In the genomic region with DNA sequence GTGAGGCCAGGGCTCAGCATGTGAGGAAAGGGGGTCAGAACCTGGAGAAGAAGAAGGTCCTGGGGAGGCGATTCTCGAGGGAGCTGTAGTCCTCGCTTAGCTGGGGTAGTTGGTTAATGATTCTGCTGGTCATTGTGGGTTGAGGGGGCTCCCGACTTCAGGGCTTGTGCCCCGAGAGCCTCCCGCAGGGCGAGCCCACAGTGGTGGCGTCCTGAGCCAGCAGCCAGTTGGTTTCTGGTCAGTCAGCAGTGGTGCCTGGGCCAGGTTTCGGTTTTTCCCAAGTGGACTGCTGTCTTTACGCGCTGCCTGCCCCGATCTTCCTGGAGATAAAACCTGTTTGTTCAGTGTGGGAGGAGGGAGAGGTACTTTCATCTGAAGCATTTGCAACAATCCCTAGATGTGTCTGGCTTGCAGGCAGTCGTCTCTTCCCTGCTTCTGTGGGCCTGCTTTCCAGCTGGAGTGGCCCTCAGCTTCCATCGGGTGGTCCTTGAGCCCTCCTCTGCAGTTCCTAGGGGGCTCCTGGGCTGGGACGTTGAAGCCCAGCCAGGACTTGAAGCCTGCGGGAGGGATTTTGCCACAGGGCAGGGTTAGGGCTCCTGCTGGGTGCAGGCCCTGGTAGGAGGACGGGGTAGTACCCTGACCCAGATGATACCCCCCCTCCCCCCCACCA, we compare ENCODE assay signal across 8 cellular contexts. TPM values are rescaled to one million over a fixed set of nuclear protein-coding genes. Genes with fewer than 3 reads are reported as not detected.
DNase-seq lines count a peak whose midpoint lies in the region; ATAC-seq and TF ChIP-seq lines count a peak whose summit lies in the region.

No MANE protein-coding gene starts in this region.

- no peaks in the 10 kb centered on the region for H3K27me3 ChIP-seq in sigmoid colon

- peaks cover 7 to 30% (median 16%) of the 10 kb centered on the region in 4 donors for H3K36me3 ChIP-seq in sigmoid colon

- peaks cover 42 to 60% (median 52%) of the 10 kb centered on the region in 3 donors for H3K4me1 Mint-ChIP-seq in T-cell

- WGBS in sigmoid colon, 2 donors = 11 to 48% methylated on average over 17 of the region's 17 CpGs
- WGBS in lower leg skin, 2 donors = 24 to 27% methylated on average over 14 to 15 of the region's 17 CpGs

- H3K9me3 ChIP-seq in sigmoid colon = no peaks in the 10 kb centered on the region

- no peaks in the 10 kb centered on the region for H3K27me3 Mint-ChIP-seq in T-cell

- peak overlapping the region; percentile 70 to 100 (median 97) for H3K27ac ChIP-seq in sigmoid colon

- peak overlapping the region; percentile 80 to 94 (median 89) for H3K4me3 Mint-ChIP-seq in T-cell

- CTCF ChIA-PET in T-cell (lab: Charles Lee) = no interaction called here

- H3K4me3 ChIP-seq in GM12864 (ENCODE audit: low read depth, low read length) (peak overlapping the region; percentile 99; the same call in 1 of the 2 replicates), foreskin fibroblast (ENCODE audit: low read depth in 1 of 2, low read length in 2 of 2) (peak overlapping the region; percentile 29 to 95), sigmoid colon (peak overlapping the region in 3 of 4 donors; percentile 16 to 34 (median 26)), lower leg skin (ENCODE audit: low read depth, poor library complexity, severe bottlenecking) (no peak overlapping the region)

- peaks cover 0 to 70% (median 66%) of the 10 kb centered on the region in 4 donors for H3K4me1 ChIP-seq in sigmoid colon

- peak overlapping the region; percentile 94 to 96 for H3K27ac Mint-ChIP-seq in T-cell

- TF ChIP-seq CTCF in GM12864 (IDR thresholded peaks at IDR 0.05; ENCODE audit: low read depth, low read length, missing control alignments) = no peak
- TF ChIP-seq CTCF in foreskin fibroblast (IDR thresholded peaks at IDR 0.05; ENCODE audit: low read depth, low read length) = no peak
- TF ChIP-seq CTCF in sigmoid colon (IDR thresholded peaks at IDR 0.05) = no peak
- TF ChIP-seq CTCF in lower leg skin (IDR thresholded peaks at IDR 0.05) = no peak

- H3K9me3 Mint-ChIP-seq in T-cell = no peaks in the 10 kb centered on the region

- ATAC-seq in T-cell (replicated peaks in 1 of 4) (no peak), GM18909 (IDR thresholded peaks at IDR 0.05; ENCODE audit: poor library complexity, unreplicated experiment) (no peak)

- no peak for DNase-seq in GM12864 (ENCODE audit: low read depth)
- DNase-seq in T-cell = no peak
- DNase-seq in foreskin fibroblast = peak in 1 of 2 donors; percentile 33
- no peak for DNase-seq in sigmoid colon
- no peak for DNase-seq in lower leg skin (ENCODE audit: low spot score in 2 of 2)
- DNase-seq in inferior parietal cortex (ENCODE audit: extremely low spot score) = no peak
- DNase-seq in retina = no peak

- TF ChIP-seq EP300 in sigmoid colon (IDR thresholded peaks at IDR 0.05) = no peak

- H3K36me3 Mint-ChIP-seq in T-cell = peaks cover 15% of the 10 kb centered on the region

- POLR2A ChIA-PET in T-cell (lab: Charles Lee) = no interaction called here

- intact Hi-C loops in sigmoid colon (cut with DNase I) (loop anchor here (2.0 kb wide), 1 partner anchor 268 kb away; no protein-coding TSS in a partner anchor), lower leg skin (cut with DNase I; ENCODE audit: low total_unique reads) (no loop called here)

- no peak for TF ChIP-seq POLR2A in sigmoid colon (IDR thresholded peaks at IDR 0.05)
- TF ChIP-seq POLR2A in lower leg skin (IDR thresholded peaks at IDR 0.05) = no peak

RNA-seq across cellular contexts. Expression of gene PTBP1, which starts 3.2 kb away (rescaled TPM):
- total RNA-seq in T-cell (100 to 1,000 TPM; 307 to 343 (median 316) TPM), sigmoid colon (10 to 100 TPM; 53.8 to 94.5 (median 71.7) TPM), lower leg skin (100 to 1,000 TPM; 167 to 237 (median 205) TPM)
- polyA plus RNA-seq in sigmoid colon = 100 to 1,000 TPM in 2 of 3 donors, 10 to 100 TPM in 1; 78.7 to 154 (median 101) TPM

RNA-seq across cellular contexts. Expression of gene PLPPR3, which starts 21.3 kb away (rescaled TPM):
- total RNA-seq in T-cell = under 1 TPM in 3 of 5 donors, not detected in 2; 0.22 to 0.36 (median 0.26) TPM
- not detected for total RNA-seq in sigmoid colon
- under 1 TPM in 1 of 3 donors, not detected in 2; 0.07 TPM for polyA plus RNA-seq in sigmoid colon
- total RNA-seq in lower leg skin = not detected

RNA-seq across cellular contexts. Expression of gene AZU1, which starts 27.1 kb away (rescaled TPM):
- 1 to 10 TPM in 2 of 5 donors, under 1 TPM in 3; 0.20 to 1.2 (median 0.38) TPM for total RNA-seq in T-cell
- total RNA-seq in sigmoid colon = 1 to 10 TPM in 1 of 4 donors, under 1 TPM in 1, not detected in 2; 0.36 to 1.1 TPM
- under 1 TPM in 1 of 3 donors, not detected in 2; 0.03 TPM for polyA plus RNA-seq in sigmoid colon
- total RNA-seq in lower leg skin = under 1 TPM in 2 of 4 donors, not detected in 2; 0.37 to 0.76 TPM

RNA-seq across cellular contexts. Expression of gene PRTN3, which starts 40.3 kb away (rescaled TPM):
- total RNA-seq in T-cell (under 1 TPM in 1 of 5 donors, not detected in 4; 0.50 TPM), sigmoid colon (not detected), lower leg skin (under 1 TPM in 1 of 4 donors, not detected in 3; 0.86 TPM)
- polyA plus RNA-seq in sigmoid colon = not detected

RNA-seq across cellular contexts. Expression of gene MISP, which starts 49.6 kb away (rescaled TPM):
- under 1 TPM in 3 of 5 donors, not detected in 2; 0.10 to 0.16 (median 0.15) TPM for total RNA-seq in T-cell
- under 1 TPM in 1 of 4 donors, not detected in 3; 0.36 TPM for total RNA-seq in sigmoid colon
- polyA plus RNA-seq in sigmoid colon = 100 to 1,000 TPM; 266 to 456 (median 311) TPM
- 1 to 10 TPM in 2 of 4 donors, under 1 TPM in 2; 0.08 to 2.8 (median 0.92) TPM for total RNA-seq in lower leg skin
